Comparison of ENCODE assay signal across 1 cellular context in genomic region chr16:85958731-85959130, GRCh38.
TF ChIP-seq lines count a peak whose summit lies in the region.

No MANE protein-coding gene starts in this region.

TF ChIP-seq in HEK293, 187 proteins besides CTCF, POLR2A, EP300 and RAD21:
- TF ChIP-seq ATF2 (tag by site-specific recombination; IDR thresholded peaks at IDR 0.05; ENCODE audit: low read depth) (no peak), KLF7 (tag by site-specific recombination; IDR thresholded peaks at IDR 0.05; ENCODE audit: borderline replicate concordance) (no peak), ZNF600 (tag by site-specific recombination; IDR thresholded peaks at IDR 0.05) (no peak), ZNF629 (tag by site-specific recombination; IDR thresholded peaks at IDR 0.05) (no peak), ZNF791 (tag by site-specific recombination; IDR thresholded peaks at IDR 0.05) (no peak), ZNF146 (tag by site-specific recombination; IDR thresholded peaks at IDR 0.05) (peak; percentile 56; the same call in 1 of the 2 replicates), ZSCAN18 (tag by site-specific recombination; IDR thresholded peaks at IDR 0.05) (no peak)
